22 cellular contexts compared by ENCODE assay signal in the genomic region with DNA sequence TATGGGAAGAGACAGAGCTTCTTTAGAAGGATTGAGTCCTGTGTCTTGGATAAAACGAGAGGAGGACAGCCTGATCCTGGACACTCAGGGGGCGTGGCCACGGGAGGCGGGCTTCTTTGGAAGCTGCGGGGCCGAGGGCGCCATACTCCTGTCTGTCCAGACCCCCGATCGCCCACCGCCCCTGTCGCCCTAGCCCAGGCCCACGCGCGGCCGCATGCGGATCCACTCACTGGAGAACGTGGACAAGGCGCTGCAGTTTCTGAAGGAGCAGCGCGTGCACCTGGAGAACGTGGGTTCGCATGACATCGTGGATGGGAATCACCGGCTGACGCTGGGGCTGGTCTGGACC.
"Had no signal": no experiment of that assay in that cellular context is flagged by ENCODE, and none has a peak within 500 bp of the region (broad histone marks: within the 10 kb centered on the region; RNA-seq: fewer than 3 reads in every experiment).

No MANE protein-coding gene starts in this region.

- H3K27me3 ChIP-seq: dorsolateral prefrontal cortex, ovary had no signal

- ATAC-seq: gastrocnemius medialis, heart right ventricle, left cardiac atrium, lower lobe of right lung, natural killer cell had no signal

- DNase-seq: dorsolateral prefrontal cortex; effector CD8-positive, alpha-beta T cell; gastrocnemius medialis; immature natural killer cell; left cardiac atrium; left ventricle myocardium inferior; natural killer cell; nucleus accumbens; ovary; small intestine; stimulated activated CD4-positive, alpha-beta T cell treated with anti-CD3 and anti-CD28 coated beads, Interleukin-12 subunit alpha, Interleukin-12 subunit beta, amount 100 ng/mL, for 4 hours; stimulated activated naive CD4-positive, alpha-beta T cell; stomach; substantia nigra had no signal

- H3K27ac Mint-ChIP-seq: immature natural killer cell, memory B cell, mesothelial cell of epicardium, natural killer cell, progenitor cell of endocrine pancreas had no signal

- H3K9me3 ChIP-seq: esophagus muscularis mucosa, gastrocnemius medialis, heart right ventricle, left ventricle myocardium inferior, lower lobe of right lung, ovary, stomach had no signal

- H3K4me1 Mint-ChIP-seq: mesothelial cell of epicardium had no signal

- H3K27ac ChIP-seq: coronary artery, dorsolateral prefrontal cortex, esophagus muscularis mucosa, gastrocnemius medialis, heart right ventricle, left ventricle myocardium inferior, lower lobe of right lung, ovary, stomach had no signal

- H3K36me3 ChIP-seq: gastrocnemius medialis, heart right ventricle, left ventricle myocardium inferior, lower lobe of right lung, ovary had no signal

- H3K9me3 Mint-ChIP-seq: memory B cell, natural killer cell had no signal

- H3K36me3 Mint-ChIP-seq: memory B cell, mesothelial cell of epicardium, natural killer cell had no signal

- H3K4me3 ChIP-seq: coronary artery, dorsolateral prefrontal cortex, esophagus muscularis mucosa, gastrocnemius medialis, heart right ventricle, left ventricle myocardium inferior, lower lobe of right lung, ovary, stomach had no signal

- H3K4me3 Mint-ChIP-seq: immature natural killer cell, memory B cell, mesothelial cell of epicardium, natural killer cell, neural crest cell had no signal

- H3K4me1 ChIP-seq: gastrocnemius medialis, left ventricle myocardium inferior, lower lobe of right lung had no signal
